Comparison of ENCODE assay signal across 1 cellular context in genomic region chr18:57434536-57435494, GRCh38.
TF ChIP-seq lines count a peak whose summit lies in the region.

Gene ONECUT2, plus strand, starts transcription at chr18:57435374. Its CDS starts 343 bp downstream, at chr18:57435717.

TF ChIP-seq in K562, 482 proteins besides CTCF, POLR2A, EP300 and RAD21 (continued from another document):
- TF ChIP-seq PBX2 (CRISPR knock-in tag; IDR thresholded peaks at IDR 0.05; ENCODE audit: low read depth) (peak; percentile 78), PBX2 (tag; conservative IDR thresholded peaks at IDR 0.05; ENCODE audit: low read depth) (peak; percentile 91), OTX1 (CRISPR knock-in tag; IDR thresholded peaks at IDR 0.05) (no peak), TARDBP (IDR thresholded peaks at IDR 0.05) (no peak), ASH1L (IDR thresholded peaks at IDR 0.05; ENCODE audit: borderline replicate concordance, low read depth, partially characterized antibody) (peak; percentile 67), PKNOX1 (IDR thresholded peaks at IDR 0.05) (peak; percentile 98), KDM5B (IDR thresholded peaks at IDR 0.05; ENCODE audit: insufficient replicate concordance, low read depth, low read length) (no peak), HDAC3 (IDR thresholded peaks at IDR 0.05; ENCODE audit: borderline replicate concordance, partially characterized antibody) (no peak), FIP1L1 (IDR thresholded peaks at IDR 0.05; ENCODE audit: low read depth, low read length, poor library complexity, severe bottlenecking) (no peak), REST (CRISPR knock-in tag; IDR thresholded peaks at IDR 0.05; ENCODE audit: low read depth) (peak; percentile 66; the same call in 1 of the 2 replicates), ZSCAN29 (IDR thresholded peaks at IDR 0.05) (peak; percentile 84), ETV6 (IDR thresholded peaks at IDR 0.05; ENCODE audit: borderline replicate concordance in 1 of 2, low read depth in 2 of 2, low read length in 1 of 2) (no peak), ETV6 (CRISPR knock-in tag; IDR thresholded peaks at IDR 0.05; ENCODE audit: borderline replicate concordance) (no peak), HNRNPLL (IDR thresholded peaks at IDR 0.05; ENCODE audit: low read depth, low read length, poor library complexity, severe bottlenecking) (peak; percentile 33), IRF9 (tag; IDR thresholded peaks at IDR 0.05) (no peak), JUN (IDR thresholded peaks at IDR 0.05; ENCODE audit: borderline replicate concordance, low read depth, low read length) (no peak), JUN (CRISPR knock-in tag; IDR thresholded peaks at IDR 0.05; ENCODE audit: borderline replicate concordance) (no peak), MBD2 (IDR thresholded peaks at IDR 0.05; ENCODE audit: borderline replicate concordance, low read depth) (peak; percentile 85; the same call in 1 of the 2 replicates), ZNF133 (CRISPR knock-in tag; IDR thresholded peaks at IDR 0.05) (no peak), HIVEP1 (CRISPR knock-in tag; IDR thresholded peaks at IDR 0.05) (no peak), NRF1 (conservative IDR thresholded peaks at IDR 0.05 in 1 of 2, IDR thresholded peaks at IDR 0.05 in 1 of 2) (peak; percentile 53 to 56; a peak in 3 of 4 replicates), HNRNPUL1 (IDR thresholded peaks at IDR 0.05; ENCODE audit: low read length) (no peak), POLR2G (IDR thresholded peaks at IDR 0.05; ENCODE audit: low read depth, low read length) (peak; percentile 71), NFRKB (IDR thresholded peaks at IDR 0.05; ENCODE audit: low read depth) (no peak), CBX1 (IDR thresholded peaks at IDR 0.05; ENCODE audit: low read depth) (no peak), SP1 (CRISPR knock-in tag; IDR thresholded peaks at IDR 0.05) (peak; percentile 90), TFAM (CRISPR knock-in tag; conservative IDR thresholded peaks at IDR 0.05) (no peak), SMAD4 (CRISPR knock-in tag; conservative IDR thresholded peaks at IDR 0.05) (no peak), FUS (optimal IDR thresholded peaks at IDR 0.05; ENCODE audit: low read depth, low read length) (no peak), E2F4 (CRISPR knock-in tag; IDR thresholded peaks at IDR 0.05; ENCODE audit: low read depth) (no peak), MAX (CRISPR knock-in tag; IDR thresholded peaks at IDR 0.05) (no peak), RBM25 (IDR thresholded peaks at IDR 0.05; ENCODE audit: low read depth, low read length, severe bottlenecking) (peak; percentile 99), IRF2 (CRISPR knock-in tag; IDR thresholded peaks at IDR 0.05) (no peak), ARID2 (IDR thresholded peaks at IDR 0.05) (no peak), CHD2 (IDR thresholded peaks at IDR 0.05; ENCODE audit: low read depth, low read length) (peak; percentile 74), E2F6 (IDR thresholded peaks at IDR 0.05; ENCODE audit: borderline replicate concordance in 1 of 2, extremely low read depth in 1 of 2, insufficient read depth in 1 of 2, insufficient read length in 1 of 2, low read depth in 1 of 2, low read length in 1 of 2, poor library complexity in 1 of 2, severe bottlenecking in 1 of 2) (peak in 1 of 2 experiments; percentile 74), ZNF431 (CRISPR knock-in tag; IDR thresholded peaks at IDR 0.05) (no peak), RBFOX2 (IDR thresholded peaks at IDR 0.05; ENCODE audit: low read depth, low read length) (peak; percentile 46; the same call in 1 of the 2 replicates), ZNF436 (CRISPR knock-in tag; IDR thresholded peaks at IDR 0.05) (no peak), RBBP5 (IDR thresholded peaks at IDR 0.05; ENCODE audit: borderline replicate concordance, insufficient read depth, low read length, poor library complexity, severe bottlenecking) (peak; percentile 36), JUNB (CRISPR knock-in tag; conservative IDR thresholded peaks at IDR 0.05) (no peak), ATF7 (IDR thresholded peaks at IDR 0.05) (0 out of 2 replicates have a peak, but pooled peaks have one; percentile 16), FOS (IDR thresholded peaks at IDR 0.05; ENCODE audit: extremely low read depth, insufficient read length) (peak; percentile 85), KLF13 (tag; IDR thresholded peaks at IDR 0.05; ENCODE audit: borderline replicate concordance, low read depth) (no peak), SRF (CRISPR knock-in tag; IDR thresholded peaks at IDR 0.05) (peak in 1 of 2 experiments; percentile 37; a peak in 1 of 4 replicates)
TF ChIP-seq in K562: peak in this region for 29.
